In the genomic region with DNA sequence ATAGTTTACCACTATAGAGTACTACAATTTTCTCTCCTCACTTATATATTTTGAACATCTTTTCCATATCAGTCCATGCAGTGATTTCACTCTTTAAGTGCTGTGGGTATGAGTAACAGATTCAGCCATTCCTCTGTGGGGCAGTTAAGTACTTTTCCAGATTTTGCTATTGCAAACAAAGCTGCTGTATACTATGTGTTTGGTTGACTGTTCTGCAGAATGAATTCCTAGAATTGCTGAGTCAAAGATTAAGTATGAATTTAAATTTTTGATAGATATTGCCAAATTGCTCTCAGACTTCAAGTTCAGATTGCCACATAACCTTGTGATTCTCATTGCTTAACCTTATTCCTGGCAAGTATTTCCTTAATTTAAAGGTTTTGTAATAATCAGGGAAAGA, we compare ENCODE assay signal across 2 cellular contexts.
TF ChIP-seq lines count a peak whose summit lies in the region.

No MANE protein-coding gene starts in this region.

TF ChIP-seq in A549, 52 proteins besides CTCF, POLR2A, EP300 and RAD21:
- no peak for TF ChIP-seq RNF2 (IDR thresholded peaks at IDR 0.05; ENCODE audit: borderline replicate concordance, low read depth)
- no peak for TF ChIP-seq REST (IDR thresholded peaks at IDR 0.05)
- TF ChIP-seq SREBF2 (IDR thresholded peaks at IDR 0.05), result no peak
- no peak for TF ChIP-seq EHF (CRISPR knock-in tag; IDR thresholded peaks at IDR 0.05)
- TF ChIP-seq HES2 (IDR thresholded peaks at IDR 0.05), result 0 out of 2 replicates have a peak, but pooled peaks have one; percentile 14
- TF ChIP-seq JUNB (IDR thresholded peaks at IDR 0.05), result no peak
- no peak for TF ChIP-seq HOXB5 (CRISPR knock-in tag; IDR thresholded peaks at IDR 0.05)
- no peak for TF ChIP-seq BCL3 (IDR thresholded peaks at IDR 0.05)
- TF ChIP-seq JUN (IDR thresholded peaks at IDR 0.05), result no peak
- no peak for TF ChIP-seq FOSL2 (IDR thresholded peaks at IDR 0.05)
- peak; percentile 34; the same call in 1 of the 2 replicates for TF ChIP-seq FOSL2 (CRISPR knock-in tag; IDR thresholded peaks at IDR 0.05)
- TF ChIP-seq CHD2 (IDR thresholded peaks at IDR 0.05; ENCODE audit: low read length, partially characterized antibody), result no peak
- no peak for TF ChIP-seq GATA3 (IDR thresholded peaks at IDR 0.05; ENCODE audit: borderline replicate concordance)
- peak; percentile 73 to 75; a peak in 3 of 4 replicates for TF ChIP-seq CEBPB (IDR thresholded peaks at IDR 0.05)
- TF ChIP-seq MAZ (IDR thresholded peaks at IDR 0.05; ENCODE audit: borderline replicate concordance, low read depth, low read length), result no peak
- TF ChIP-seq TFCP2L1 (CRISPR knock-in tag; IDR thresholded peaks at IDR 0.05), result no peak
- TF ChIP-seq HDAC2 (IDR thresholded peaks at IDR 0.05), result no peak
- TF ChIP-seq PHF8 (IDR thresholded peaks at IDR 0.05; ENCODE audit: borderline replicate concordance, low read depth), result no peak
- TF ChIP-seq MAX (IDR thresholded peaks at IDR 0.05), result no peak
- no peak for TF ChIP-seq RFX5 (IDR thresholded peaks at IDR 0.05)
- TF ChIP-seq NPAS2 (CRISPR knock-in tag; IDR thresholded peaks at IDR 0.05; ENCODE audit: borderline replicate concordance), result no peak
- no peak for TF ChIP-seq ZFP36 (IDR thresholded peaks at IDR 0.05; ENCODE audit: borderline replicate concordance, partially characterized antibody)
- TF ChIP-seq POLR2AphosphoS2 (conservative IDR thresholded peaks at IDR 0.05; ENCODE audit: low read length), result no peak
- peak; percentile 71 for TF ChIP-seq MAFK (IDR thresholded peaks at IDR 0.05; ENCODE audit: partially characterized antibody)
- TF ChIP-seq USF2 (IDR thresholded peaks at IDR 0.05), result no peak

TF ChIP-seq in HepG2, 621 proteins besides CTCF, POLR2A, EP300 and RAD21:
- no peak for TF ChIP-seq NFATC3 (CRISPR knock-in tag; IDR thresholded peaks at IDR 0.05)
- peak; percentile 39 to 72; a peak in 3 of 4 replicates for TF ChIP-seq MAFK (conservative IDR thresholded peaks at IDR 0.05 in 1 of 2, IDR thresholded peaks at IDR 0.05 in 1 of 2; ENCODE audit: low read length in 2 of 2)
- peak; percentile 50; the same call in 1 of the 2 replicates for TF ChIP-seq MAFF (IDR thresholded peaks at IDR 0.05; ENCODE audit: low read depth, low read length)
